Comparison of ENCODE assay signal across 13 cellular contexts in genomic region chr1:178554351-178554750, GRCh38. TPM values are rescaled to one million over a fixed set of nuclear protein-coding genes. Genes with fewer than 3 reads are reported as not detected.
"Had no signal": no experiment of that assay in that cellular context is flagged by ENCODE, and none has a peak within 500 bp of the region (broad histone marks: within the 10 kb centered on the region; RNA-seq: fewer than 3 reads in every experiment).

No MANE protein-coding gene starts in this region.

RNA-seq across cellular contexts. Expression of gene TEX35, which starts 41.4 kb away (rescaled TPM):
- total RNA-seq: stomach, subcutaneous adipose tissue, temporal lobe, thoracic aorta, thyroid gland, transverse colon, upper lobe of left lung, upper lobe of right lung, ureter, uterus, vagina had no signal
- polyA plus RNA-seq: urinary bladder had no signal

RNA-seq across cellular contexts. Expression of gene CLEC20A, which starts 57.6 kb away (rescaled TPM):
- total RNA-seq: stomach, subcutaneous adipose tissue, suprapubic skin, temporal lobe, thyroid gland, transverse colon, upper lobe of left lung, upper lobe of right lung, ureter, uterus, vagina had no signal
